ENCODE assay signal across 17 cellular contexts in genomic region chr6:13688692-13689196, GRCh38. TPM values are rescaled to one million over a fixed set of nuclear protein-coding genes. Genes with fewer than 3 reads are reported as not detected.
DNase-seq lines count a peak whose midpoint lies in the region; ATAC-seq and TF ChIP-seq lines count a peak whose summit lies in the region.
"Had no signal": no experiment of that assay in that cellular context is flagged by ENCODE, and none has a peak within 500 bp of the region (broad histone marks: within the 10 kb centered on the region; RNA-seq: fewer than 3 reads in every experiment).

No MANE protein-coding gene starts in this region.

- CTCF ChIA-PET in IMR-90 (lab: Yijun Ruan, JAX): interaction anchor here (0.6 to 0.7 kb wide), 2 partner anchors 61 to 382 kb away, joined by 3 to 9 read pairs; no protein-coding TSS in a partner anchor
- CTCF ChIA-PET in PC-3 (lab: Charles Lee): no interaction called here

- H4K20me1 ChIP-seq in IMR-90 (ENCODE audit: insufficient read depth, low read length): peaks cover 23% of the 10 kb centered on the region
- H4K20me1 ChIP-seq in PC-3 (ENCODE audit: low read length): no peaks in the 10 kb centered on the region

- no peak overlapping the region for H3K56ac ChIP-seq in IMR-90 (ENCODE audit: extremely low read depth, insufficient read depth, low read length)

- H4K91ac ChIP-seq in IMR-90 (ENCODE audit: insufficient read depth, low read depth, low read length): no peak overlapping the region

- no peak overlapping the region for H3K18ac ChIP-seq in IMR-90 (ENCODE audit: low read depth, low read length)

- H3K4me1 ChIP-seq in IMR-90 (ENCODE audit: control insufficient read depth, insufficient read depth, low read length): no peaks in the 10 kb centered on the region
- H3K4me1 ChIP-seq in PC-3 (ENCODE audit: insufficient read depth, low read length): peaks cover 8% of the 10 kb centered on the region; the same call in 1 of the 2 replicates

- no peak overlapping the region for H4K8ac ChIP-seq in IMR-90 (ENCODE audit: low read depth in 2 of 2, low read length in 2 of 2)

- H3K14ac ChIP-seq in IMR-90 (replicated peaks; ENCODE audit: low read depth, low read length): 0 out of 2 replicates have a peak overlapping the region, but pooled peaks have one; percentile 41

- peaks cover 34 to 77% of the 10 kb centered on the region in 2 experiments for H3K79me1 ChIP-seq in IMR-90 (ENCODE audit: low read depth in 1 of 2, low read length in 2 of 2)

- H4K5ac ChIP-seq in IMR-90 (ENCODE audit: low read depth, low read length): no peak overlapping the region

- peaks cover 5% of the 10 kb centered on the region for H3K9me3 Mint-ChIP-seq in activated T-cell treated with anti-CD3 and anti-CD28 coated beads, Interleukin-2, amount 50 U/mL, for 24 hours
- peaks cover 2% of the 10 kb centered on the region for H3K9me3 Mint-ChIP-seq in activated naive CD8-positive, alpha-beta T cell treated with anti-CD3 and anti-CD28 coated beads, Interleukin-2, amount 10 ng/mL, durations not matched to agents 7 days and 5 days
- no peaks in the 10 kb centered on the region for H3K9me3 Mint-ChIP-seq in nephron progenitor cell
- H3K9me3 Mint-ChIP-seq: activated B cell treated with CpG ODN at 0.5 μM for 24 hours had no signal

- WGBS in IMR-90 (ENCODE audit: extremely low coverage in 2 of 2, insufficient read length in 1 of 2), 2 experiments: 100% methylated on average over 1 of the region's 5 CpGs; no CpG with 5 or more reads in 1 of the 2 experiments

- BruUV-seq in IMR-90 (replicated peaks; lab: Mats Ljungman, UMichigan) (no TSS peak), PC-3 (replicated peaks; lab: Mats Ljungman, UMichigan) (no TSS peak)

- H3K9me1 ChIP-seq in IMR-90 (ENCODE audit: insufficient read depth, low read length): 0 out of 2 replicates have a peak, but pooled peaks cover 7% of the 10 kb centered on the region

- H2AK5ac ChIP-seq in IMR-90 (ENCODE audit: low read depth, low read length): no peak overlapping the region

- no peak overlapping the region for H2BK15ac ChIP-seq in IMR-90 (ENCODE audit: low read depth, low read length)

- dilution Hi-C loops in IMR-90 (cut with HindIII; ENCODE audit: low sequenced_read_pairs, unreplicated experiment): no loop called here

- H3K27ac Mint-ChIP-seq in activated T-cell treated with anti-CD3 and anti-CD28 coated beads, Interleukin-2, amount 50 U/mL, for 24 hours: peak overlapping the region; percentile 41
- peak overlapping the region; percentile 32 for H3K27ac Mint-ChIP-seq in activated naive CD8-positive, alpha-beta T cell treated with anti-CD3 and anti-CD28 coated beads, Interleukin-2, amount 10 ng/mL, durations not matched to agents 7 days and 5 days
- peak overlapping the region; percentile 97 for H3K27ac Mint-ChIP-seq in nephron progenitor cell

- H3K36me3 Mint-ChIP-seq in activated T-cell treated with anti-CD3 and anti-CD28 coated beads, Interleukin-2, amount 50 U/mL, for 24 hours (ENCODE audit: low read depth): peaks cover 52% of the 10 kb centered on the region
- peaks cover 36% of the 10 kb centered on the region for H3K36me3 Mint-ChIP-seq in activated naive CD8-positive, alpha-beta T cell treated with anti-CD3 and anti-CD28 coated beads, Interleukin-2, amount 10 ng/mL, durations not matched to agents 7 days and 5 days
- peaks cover 51% of the 10 kb centered on the region for H3K36me3 Mint-ChIP-seq in nephron progenitor cell (ENCODE audit: low read depth)

- TF ChIP-seq CTCF in IMR-90 (conservative IDR thresholded peaks at IDR 0.05; ENCODE audit: low read depth, low read length): no peak
- TF ChIP-seq CTCF in nephron progenitor cell (IDR thresholded peaks at IDR 0.05): no peak
- no peak for TF ChIP-seq CTCF in PC-3 (conservative IDR thresholded peaks at IDR 0.05; ENCODE audit: low read depth, low read length)

- no peak overlapping the region for H3K9ac ChIP-seq in IMR-90 (ENCODE audit: low read depth, low read length)
- no peak overlapping the region for H3K9ac ChIP-seq in PC-3 (ENCODE audit: low read length)

- POLR2A ChIA-PET in IMR-90 (lab: Charles Lee; ENCODE audit: unreplicated experiment) (no interaction called here), PC-3 (lab: Charles Lee; ENCODE audit: unreplicated experiment) (no interaction called here)
- POLR2A ChIA-PET in activated naive CD8-positive, alpha-beta T cell treated with anti-CD3 and anti-CD28 coated beads, Interleukin-2, amount 10 ng/mL, durations not matched to agents 7 days and 5 days (lab: Charles Lee): no interaction called here

- H3K27me3 ChIP-seq in IMR-90 (ENCODE audit: control insufficient read depth, insufficient read depth, low read length): no peaks in the 10 kb centered on the region
- H3K27me3 ChIP-seq in PC-3 (ENCODE audit: low read length): no peaks in the 10 kb centered on the region
- H3K27me3 ChIP-seq: right atrium auricular region, upper lobe of right lung had no signal

- H3K4me2 ChIP-seq in IMR-90 (ENCODE audit: low read depth, low read length): no peak overlapping the region
- no peak overlapping the region for H3K4me2 ChIP-seq in PC-3 (ENCODE audit: low read length)

- H3K4me3 ChIP-seq in IMR-90 (ENCODE audit: insufficient read depth, low read depth, low read length): no peak overlapping the region
- no peak overlapping the region for H3K4me3 ChIP-seq in PC-3 (ENCODE audit: low read length)
- H3K4me3 ChIP-seq: mucosa of descending colon, right atrium auricular region, upper lobe of right lung had no signal

- no peak overlapping the region for H2BK120ac ChIP-seq in IMR-90 (ENCODE audit: low read depth, low read length)

- H3K4me1 Mint-ChIP-seq in activated T-cell treated with anti-CD3 and anti-CD28 coated beads, Interleukin-2, amount 50 U/mL, for 24 hours (ENCODE audit: low read depth): peaks cover 69% of the 10 kb centered on the region
- peaks cover 46% of the 10 kb centered on the region for H3K4me1 Mint-ChIP-seq in activated naive CD8-positive, alpha-beta T cell treated with anti-CD3 and anti-CD28 coated beads, Interleukin-2, amount 10 ng/mL, durations not matched to agents 7 days and 5 days
- peaks cover 8% of the 10 kb centered on the region for H3K4me1 Mint-ChIP-seq in nephron progenitor cell

- H3K9me2 ChIP-seq in PC-3 (replicated peaks; ENCODE audit: low read length): no peaks in the 10 kb centered on the region

- H2BK5ac ChIP-seq in IMR-90 (ENCODE audit: low read depth, low read length, poor library complexity, severe bottlenecking): no peak overlapping the region

- H2AK9ac ChIP-seq in IMR-90 (replicated peaks; ENCODE audit: low read depth, low read length, poor library complexity): no peak overlapping the region

- ATAC-seq in IMR-90 (ENCODE audit: low read depth) (no peak), HG02571 (IDR thresholded peaks at IDR 0.05; ENCODE audit: unreplicated experiment) (no peak), PC-3 (no peak)
- no peak for ATAC-seq in activated naive CD8-positive, alpha-beta T cell treated with anti-CD3 and anti-CD28 coated beads, Interleukin-2, amount 10 ng/mL, durations not matched to agents 7 days and 5 days (ENCODE audit: low read depth)
- ATAC-seq: left ventricle myocardium superior had no signal

- no peak overlapping the region for H3K27ac ChIP-seq in IMR-90 (ENCODE audit: insufficient read depth, low read length)
- H3K27ac ChIP-seq in PC-3 (ENCODE audit: low read length): no peak overlapping the region
- H3K27ac ChIP-seq: right atrium auricular region, upper lobe of right lung had no signal

- intact Hi-C loops in IMR-90 (cut with micrococcal nuclease) (no loop called here), PC-3 (cut with micrococcal nuclease) (no loop called here)

- H3K36me3 ChIP-seq in IMR-90 (ENCODE audit: control insufficient read depth, insufficient read depth, low read length) (peaks cover 6% of the 10 kb centered on the region; the same call in 1 of the 2 replicates), PC-3 (ENCODE audit: low read depth, low read length) (peaks cover 10% of the 10 kb centered on the region)
- H3K36me3 ChIP-seq: right atrium auricular region, upper lobe of right lung had no signal

- TF ChIP-seq POLR2A in IMR-90 (IDR thresholded peaks at IDR 0.05; ENCODE audit: low read depth, low read length): no peak

- H2BK20ac ChIP-seq in IMR-90 (ENCODE audit: low read depth, low read length): no peak overlapping the region

- no peaks in the 10 kb centered on the region for H3K27me3 Mint-ChIP-seq in activated T-cell treated with anti-CD3 and anti-CD28 coated beads, Interleukin-2, amount 50 U/mL, for 24 hours
- no peaks in the 10 kb centered on the region for H3K27me3 Mint-ChIP-seq in activated naive CD8-positive, alpha-beta T cell treated with anti-CD3 and anti-CD28 coated beads, Interleukin-2, amount 10 ng/mL, durations not matched to agents 7 days and 5 days
- H3K27me3 Mint-ChIP-seq in nephron progenitor cell (ENCODE audit: low read depth, poor library complexity): no peaks in the 10 kb centered on the region
- H3K27me3 Mint-ChIP-seq: activated B cell treated with CpG ODN at 0.5 μM for 24 hours; stimulated activated naive CD8-positive, alpha-beta T cell treated with anti-CD3 and anti-CD28 coated beads, Interleukin-15, amount 100 ng/mL, for 72 hours had no signal

- no peaks in the 10 kb centered on the region for H3F3A ChIP-seq in PC-3 (ENCODE audit: low read length, unreplicated experiment)

- no peaks in the 10 kb centered on the region for H3K9me3 ChIP-seq in IMR-90 (ENCODE audit: control insufficient read depth, insufficient read depth, low read length)
- H3K9me3 ChIP-seq in PC-3 (ENCODE audit: low read length): no peaks in the 10 kb centered on the region
- H3K9me3 ChIP-seq: mucosa of descending colon, right atrium auricular region, upper lobe of right lung had no signal

- peak overlapping the region; percentile 20; the same call in 1 of the 2 replicates for H3K23ac ChIP-seq in IMR-90 (ENCODE audit: low read depth, low read length)

- peaks cover 68% of the 10 kb centered on the region for H3K79me2 ChIP-seq in PC-3 (ENCODE audit: low read length)

- no peak for TF ChIP-seq RAD21 in IMR-90 (IDR thresholded peaks at IDR 0.05; ENCODE audit: low read length)

- in situ Hi-C loops in IMR-90 (cut with MboI; ENCODE audit: low sequenced_read_pairs): no loop called here

- no peak overlapping the region for H3K4ac ChIP-seq in IMR-90 (ENCODE audit: low read depth, low read length)

- DNase-seq in activated T-cell treated with anti-CD3 and anti-CD28 coated beads, Interleukin-2, amount 50 U/mL, for 24 hours: no peak
- no peak for DNase-seq in activated T-cell treated with anti-CD3 and anti-CD28 coated beads, Interleukin-2, amount 50 U/mL, for 1 hour
- no peak for DNase-seq in IMR-90
- DNase-seq in activated naive CD8-positive, alpha-beta T cell treated with anti-CD3 and anti-CD28 coated beads, Interleukin-2, amount 10 ng/mL, durations not matched to agents 7 days and 5 days: no peak
- no peak for DNase-seq in nephron progenitor cell
- DNase-seq in PC-3: no peak
- DNase-seq in NCI-H128 (lab: John Stamatoyannopoulos, UW; ENCODE audit: unreplicated experiment): no peak
- DNase-seq: activated B cell treated with CpG ODN at 0.5 μM for 24 hours; activated CD8-positive, alpha-beta memory T cell treated with anti-CD3 and anti-CD28 coated beads, Interleukin-2, amount 50 U/mL, for 4 hours; caudate nucleus; left ventricle myocardium superior; mucosa of descending colon; NCI-H1694; stimulated activated naive CD8-positive, alpha-beta T cell treated with anti-CD3 and anti-CD28 coated beads, Interleukin-15, amount 100 ng/mL, for 72 hours; upper lobe of right lung had no signal

- H2AFZ ChIP-seq in IMR-90 (replicated peaks; ENCODE audit: low read length, poor library complexity): no peak overlapping the region
- H2AFZ ChIP-seq in PC-3 (ENCODE audit: low read length): no peak overlapping the region

- no peak overlapping the region for H3K4me3 Mint-ChIP-seq in activated T-cell treated with anti-CD3 and anti-CD28 coated beads, Interleukin-2, amount 50 U/mL, for 24 hours
- no peak overlapping the region for H3K4me3 Mint-ChIP-seq in activated naive CD8-positive, alpha-beta T cell treated with anti-CD3 and anti-CD28 coated beads, Interleukin-2, amount 10 ng/mL, durations not matched to agents 7 days and 5 days
- no peak overlapping the region for H3K4me3 Mint-ChIP-seq in nephron progenitor cell
- H3K4me3 Mint-ChIP-seq: activated B cell treated with CpG ODN at 0.5 μM for 24 hours; stimulated activated naive CD8-positive, alpha-beta T cell treated with anti-CD3 and anti-CD28 coated beads, Interleukin-15, amount 100 ng/mL, for 72 hours had no signal

RNA-seq across cellular contexts. Expression of gene RANBP9, which starts 22.9 kb away (rescaled TPM):
- 17.7 and 23.3 TPM in 2 replicates for total RNA-seq in IMR-90 (2012; rRNA removed)
- polyA plus RNA-seq in IMR-90 (2012; rRNA removed): 22.1 and 27.8 TPM in 2 replicates
- 4.6 and 5.4 TPM in 2 replicates for polyA plus RNA-seq in IMR-90 (2012; cell fraction: cytosol; rRNA removed)
- polyA plus RNA-seq in IMR-90 (2012; cell fraction: nucleus; rRNA removed; ENCODE audit: low replicate concordance): 3.0 and 31.7 TPM in 2 replicates
- total RNA-seq in activated naive CD8-positive, alpha-beta T cell treated with anti-CD3 and anti-CD28 coated beads, Interleukin-2, amount 10 ng/mL, durations not matched to agents 7 days and 5 days: 10 to 100 TPM; 55.3 to 56.3 TPM
- total RNA-seq in PC-3 (2014; rRNA removed): 25.8 and 27.9 TPM in 2 replicates

Comparison
In these comparisons a context has a peak if more than half of its experiments do, and no peak if none do; other contexts are left out.
1. H3K27ac Mint-ChIP-seq: peak in every context shown above with its lines; median percentile 97 in nephron progenitor cell; 41 in activated T-cell treated with anti-CD3 and anti-CD28 coated beads, Interleukin-2, amount 50 U/mL, for 24 hours; 32 in activated naive CD8-positive, alpha-beta T cell treated with anti-CD3 and anti-CD28 coated beads, Interleukin-2, amount 10 ng/mL, durations not matched to agents 7 days and 5 days.